Comparison of ENCODE assay signal across 31 cellular contexts in the genomic region with DNA sequence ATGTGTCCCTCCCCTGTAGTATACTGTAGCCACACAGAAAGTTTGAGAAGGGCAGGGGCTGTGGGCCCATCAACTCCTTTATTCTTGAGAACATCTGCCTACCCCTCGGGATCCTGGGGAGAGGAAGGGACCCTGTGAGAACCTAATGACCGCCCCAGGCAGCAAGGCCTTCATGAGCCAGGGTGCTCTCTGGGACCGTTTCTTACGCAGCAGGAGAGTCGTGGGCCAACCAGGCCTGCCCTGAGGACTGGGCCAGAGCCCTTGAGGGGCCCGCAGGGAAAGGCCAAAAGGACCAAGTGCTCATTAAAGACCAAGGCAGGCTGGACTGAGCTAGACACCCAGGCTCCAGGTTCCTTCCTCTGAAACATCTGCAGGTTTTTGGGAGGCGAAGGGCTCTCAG. TPM values are rescaled to one million over a fixed set of nuclear protein-coding genes. Genes with fewer than 3 reads are reported as not detected.
"Had no signal": no experiment of that assay in that cellular context is flagged by ENCODE, and none has a peak within 500 bp of the region (broad histone marks: within the 10 kb centered on the region; RNA-seq: fewer than 3 reads in every experiment).

No MANE protein-coding gene starts in this region.

- H3K27me3 ChIP-seq: colonic mucosa, esophagus muscularis mucosa, heart right ventricle, stomach, transverse colon, upper lobe of right lung, uterus had no signal

- H3K4me3 ChIP-seq: colonic mucosa, esophagus muscularis mucosa, heart right ventricle, mucosa of descending colon, psoas muscle, smooth muscle cell, stomach, thoracic aorta, transverse colon, upper lobe of right lung, uterus had no signal

- H3K9me3 Mint-ChIP-seq: dendritic cell treated with granulocyte-macrophage colony-stimulating factor and Interleukin-4, amounts not matched to agents 40 ng/mL and 50 ng/mL, for 4 days; mesothelial cell of epicardium; naive B cell; natural killer cell treated with Interleukin-12 subunit alpha and Interleukin-12 subunit beta and Interleukin-15 and Interleukin-18, amount 100 ng/mL, for 72 hours; neural crest cell had no signal

- H3K36me3 ChIP-seq: colonic mucosa, esophagus muscularis mucosa, heart right ventricle, thoracic aorta, transverse colon, upper lobe of right lung, uterus had no signal

- DNase-seq: central memory CD4-positive, alpha-beta T cell; colonic mucosa; effector memory CD4-positive, alpha-beta T cell; foreskin melanocyte; glutamatergic neuron; heart right ventricle; kidney glomerular epithelial cell; mesenchymal stem cell; mucosa of descending colon; naive B cell; psoas muscle; stimulated activated CD4-positive, alpha-beta T cell treated with anti-CD3 and anti-CD28 coated beads, Interleukin-12 subunit alpha, Interleukin-12 subunit beta, amount 100 ng/mL, for 4 hours; stimulated activated CD4-positive, alpha-beta T cell treated with anti-CD3 and anti-CD28 coated beads, Interleukin-1b, Interleukin-23, amount 100 ng/mL, for 48 hours; stimulated activated CD4-positive, alpha-beta T cell treated with anti-CD3 and anti-CD28 coated beads, Interleukin-4, amount 100 ng/mL, for 1 hour; stimulated activated CD8-positive, alpha-beta memory T cell treated with anti-CD3 and anti-CD28 coated beads, Interleukin-4, amount 100 ng/mL, for 48 hours; stimulated activated naive CD4-positive, alpha-beta T cell treated with Interleukin-2 at 50 U/mL for 16 hours; stomach; transverse colon; upper lobe of right lung; uterus had no signal

- H3K27me3 Mint-ChIP-seq: dendritic cell treated with granulocyte-macrophage colony-stimulating factor and Interleukin-4, amounts not matched to agents 40 ng/mL and 50 ng/mL, for 4 days; naive B cell had no signal

- H3K4me1 Mint-ChIP-seq: mesothelial cell of epicardium, naive B cell, neural crest cell had no signal

- H3K4me2 ChIP-seq: smooth muscle cell had no signal

- H3K36me3 Mint-ChIP-seq: mesothelial cell of epicardium; naive B cell; natural killer cell treated with Interleukin-12 subunit alpha and Interleukin-12 subunit beta and Interleukin-15 and Interleukin-18, amount 100 ng/mL, for 72 hours had no signal

- FAIRE-seq: endothelial cell of umbilical vein, islet of Langerhans had no signal

- H3K9me3 ChIP-seq: colonic mucosa, esophagus muscularis mucosa, heart right ventricle, mucosa of descending colon, psoas muscle, stomach, thoracic aorta, transverse colon, upper lobe of right lung, uterus had no signal

- H3K4me3 Mint-ChIP-seq: dendritic cell treated with granulocyte-macrophage colony-stimulating factor and Interleukin-4, amounts not matched to agents 40 ng/mL and 50 ng/mL, for 4 days; mesothelial cell of epicardium; naive B cell; natural killer cell treated with Interleukin-12 subunit alpha and Interleukin-12 subunit beta and Interleukin-15 and Interleukin-18, amount 100 ng/mL, for 72 hours; neural crest cell had no signal

- ATAC-seq: mucosa of descending colon, psoas muscle, sciatic nerve had no signal

- H3K4me1 ChIP-seq: colonic mucosa, esophagus muscularis mucosa, psoas muscle, upper lobe of right lung, uterus had no signal

- H3K27ac ChIP-seq: colonic mucosa, esophagus muscularis mucosa, heart right ventricle, psoas muscle, stomach, thoracic aorta, transverse colon, upper lobe of right lung, uterus had no signal

- H3K27ac Mint-ChIP-seq: dendritic cell treated with granulocyte-macrophage colony-stimulating factor and Interleukin-4, amounts not matched to agents 40 ng/mL and 50 ng/mL, for 4 days; mesothelial cell of epicardium; natural killer cell treated with Interleukin-12 subunit alpha and Interleukin-12 subunit beta and Interleukin-15 and Interleukin-18, amount 100 ng/mL, for 72 hours had no signal

RNA-seq across cellular contexts. Expression of a gene that starts 5.2 kb away (rescaled TPM):
- total RNA-seq: lung microvascular endothelial cell had no signal
